ENCODE assay signal across 8 cellular contexts in the genomic region with DNA sequence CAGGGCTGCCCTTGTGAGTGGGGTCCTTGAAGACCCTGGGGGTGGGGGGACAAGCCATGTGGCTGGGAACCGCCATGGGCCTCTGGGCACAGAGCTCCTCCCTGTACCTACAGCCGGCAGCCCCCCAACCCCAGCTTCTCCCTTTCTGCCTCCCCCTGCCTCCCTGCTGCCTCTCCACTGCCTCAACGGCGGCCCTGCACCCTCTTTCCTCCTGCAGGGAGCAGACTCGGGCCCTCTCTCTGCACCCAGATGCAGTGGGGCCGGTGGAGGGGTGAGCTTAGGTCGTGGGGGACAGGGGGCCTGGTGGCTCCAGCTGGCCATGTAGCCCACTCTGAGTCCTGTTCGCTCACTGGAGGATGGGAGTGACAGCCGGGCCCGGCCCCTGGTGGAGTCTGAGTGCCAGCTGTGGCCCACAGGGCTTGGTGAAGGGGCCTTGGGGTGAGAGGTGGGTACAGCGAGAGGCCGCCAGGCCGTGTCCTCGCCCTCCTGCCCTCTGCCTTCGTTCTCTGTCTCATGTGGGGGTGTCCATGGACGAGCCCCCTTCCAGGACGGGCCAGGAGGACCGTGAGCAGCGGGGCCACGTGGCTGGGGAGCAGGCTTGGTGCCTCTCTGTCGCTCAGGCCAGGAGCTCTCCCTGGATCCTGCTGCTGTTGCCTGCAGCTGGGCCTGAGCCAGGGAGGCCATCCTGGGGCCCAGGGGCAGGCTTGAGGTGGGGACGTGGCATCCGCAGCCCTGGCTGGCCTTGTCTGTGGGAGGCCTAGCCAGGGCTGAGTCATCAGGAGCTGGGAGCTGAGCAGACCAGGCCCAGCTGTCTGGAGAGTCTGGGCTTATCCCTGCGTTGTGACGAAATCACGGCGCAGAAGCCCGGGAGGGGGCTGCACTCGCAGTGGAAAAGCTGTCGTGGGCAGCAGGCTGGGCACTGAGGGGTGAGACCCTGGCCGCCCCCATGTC.
DNase-seq lines count a peak whose midpoint lies in the region; ATAC-seq, FAIRE-seq and TF ChIP-seq lines count a peak whose summit lies in the region.

No MANE protein-coding gene starts in this region.

- H2AFZ ChIP-seq in H9 (ENCODE audit: low read length) = no peak overlapping the region

- H3K27ac ChIP-seq in H9 (ENCODE audit: insufficient read length, low read depth, low read length) = no peak overlapping the region

- H3K4me1 ChIP-seq in H9 (ENCODE audit: insufficient read depth, low read length) = no peaks in the 10 kb centered on the region

- no peak overlapping the region; a peak in 1 of 7 replicates for H3K27ac Mint-ChIP-seq in H9

- H3T11ph ChIP-seq in H9 (ENCODE audit: low read length) = no peak overlapping the region

- no peak overlapping the region for H2AK5ac ChIP-seq in H9 (ENCODE audit: insufficient read length, low read length)

- H3K23ac ChIP-seq in H9 (ENCODE audit: insufficient read length, low read depth, low read length) = no peak overlapping the region

- no peak overlapping the region for H3K4ac ChIP-seq in H9 (ENCODE audit: low read depth, low read length)

- no peak for FAIRE-seq in GM12891 (lab: Jason Lieb, UNC)

- no peaks in the 10 kb centered on the region for H3K9me3 ChIP-seq in MG63
- H3K9me3 ChIP-seq in H9 (ENCODE audit: control insufficient read depth, low read depth, low read length) = no peaks in the 10 kb centered on the region

- H3K4me3 Mint-ChIP-seq in H9 = no peak overlapping the region

- no peak for TF ChIP-seq POLR2A in GM12891 (IDR thresholded peaks at IDR 0.05; ENCODE audit: low read depth, low read length)

- no peaks in the 10 kb centered on the region for H3K79me1 ChIP-seq in H9 (ENCODE audit: insufficient read depth, low read depth, low read length, poor library complexity, severe bottlenecking)

- no peaks in the 10 kb centered on the region for H4K20me1 ChIP-seq in H9 (ENCODE audit: control insufficient read depth, insufficient read depth, insufficient read length)

- no peak overlapping the region for H3K56ac ChIP-seq in H9 (ENCODE audit: insufficient read length, low read depth, low read length)

- H2BK20ac ChIP-seq in H9 (ENCODE audit: low read depth, low read length, poor library complexity, severe bottlenecking) = no peak overlapping the region

- H4K5ac ChIP-seq in H9 (ENCODE audit: insufficient read length, low read depth, low read length) = no peak overlapping the region

- H4K91ac ChIP-seq in H9 (ENCODE audit: insufficient read length, low read depth, low read length) = no peak overlapping the region

- H2BK12ac ChIP-seq in H9 (ENCODE audit: insufficient read length, low read depth, low read length) = no peak overlapping the region

- H3K9ac ChIP-seq in H9 (ENCODE audit: extremely low read depth, insufficient read length, low read length) = no peak overlapping the region

- H3K27me3 ChIP-seq in MG63 (no peaks in the 10 kb centered on the region), H9 (ENCODE audit: insufficient read depth, low read length) (peaks cover 2% of the 10 kb centered on the region; the same call in 1 of the 2 replicates)

- H2BK5ac ChIP-seq in H9 (ENCODE audit: insufficient read length, low read length) = no peak overlapping the region

- WGBS in H9 (ENCODE audit: extremely low coverage, insufficient read length, low lambda C conversion rate) = no CpG with 5 or more reads among the region's 31 CpGs

- no peaks in the 10 kb centered on the region for H3K79me2 ChIP-seq in H9 (ENCODE audit: insufficient read depth, low read length)

- H2BK120ac ChIP-seq in H9 (ENCODE audit: low read depth, low read length, poor library complexity, severe bottlenecking) = no peak overlapping the region

- TF ChIP-seq CTCF in H9 (conservative IDR thresholded peaks at IDR 0.05) = no peak

- DNase-seq in AG08395 (ENCODE audit: low spot score) (peak; percentile 99), MG63 (peak; percentile 99), ecto neural progenitor cell (ENCODE audit: low spot score) (peak; percentile 47), mesenteric fat pad (ENCODE audit: low spot score) (peak; percentile 88), GM12891 (ENCODE audit: insufficient read length, low spot score) (no peak), H9 (no peak), T-helper 1 cell (no peak)

- H3K36me3 Mint-ChIP-seq in H9 (ENCODE audit: insufficient read depth in 1 of 3, low read depth in 3 of 3) = peaks cover 0 to 7% (median 0%) of the 10 kb centered on the region in 3 experiments; a peak in 1 of 7 replicates

- no peak overlapping the region; the same call in 1 of the 2 replicates for H3K14ac ChIP-seq in H9 (ENCODE audit: insufficient read depth, low read length)

- H3K18ac ChIP-seq in H9 (ENCODE audit: insufficient read length, low read depth, low read length) = no peak overlapping the region

- no peak overlapping the region for H3K4me2 ChIP-seq in H9 (ENCODE audit: insufficient read depth, insufficient read length, low read length)

- H4K8ac ChIP-seq in H9 (replicated peaks; ENCODE audit: insufficient read length, low read depth, low read length) = no peak overlapping the region

- H3K4me3 ChIP-seq in MG63 = no peak overlapping the region

- no peak overlapping the region for H2BK15ac ChIP-seq in H9 (ENCODE audit: low read depth, low read length)

- peaks cover 6 to 13% of the 10 kb centered on the region in 2 experiments; a peak in 3 of 5 replicates for H3K9me3 Mint-ChIP-seq in H9

- H3K4me1 Mint-ChIP-seq in H9 = no peaks in the 10 kb centered on the region

- H3K27me3 Mint-ChIP-seq in H9 (ENCODE audit: low read depth) = peaks cover 1% of the 10 kb centered on the region; the same call in 1 of the 2 replicates

- peaks cover 2% of the 10 kb centered on the region for H3K23me2 ChIP-seq in H9 (ENCODE audit: insufficient read length, low read depth, low read length, poor library complexity, severe bottlenecking)

- H3K36me3 ChIP-seq in MG63 = no peaks in the 10 kb centered on the region

- ATAC-seq in HG03196 (IDR thresholded peaks at IDR 0.05; ENCODE audit: unreplicated experiment) = no peak

TF ChIP-seq in GM12891, 5 proteins besides CTCF, POLR2A, EP300 and RAD21:
- no peak for TF ChIP-seq TAF1 (IDR thresholded peaks at IDR 0.05; ENCODE audit: low read depth, low read length)

Comparison
In these comparisons a context has a peak if more than half of its experiments do, and no peak if none do; other contexts are left out.
1. DNase-seq: peak in AG08395 (single experiment), MG63 (single experiment), ecto neural progenitor cell (single experiment) and mesenteric fat pad (single experiment); none in GM12891 (single experiment), H9 (single experiment) and T-helper 1 cell (0 of 5).